In the genomic region with DNA sequence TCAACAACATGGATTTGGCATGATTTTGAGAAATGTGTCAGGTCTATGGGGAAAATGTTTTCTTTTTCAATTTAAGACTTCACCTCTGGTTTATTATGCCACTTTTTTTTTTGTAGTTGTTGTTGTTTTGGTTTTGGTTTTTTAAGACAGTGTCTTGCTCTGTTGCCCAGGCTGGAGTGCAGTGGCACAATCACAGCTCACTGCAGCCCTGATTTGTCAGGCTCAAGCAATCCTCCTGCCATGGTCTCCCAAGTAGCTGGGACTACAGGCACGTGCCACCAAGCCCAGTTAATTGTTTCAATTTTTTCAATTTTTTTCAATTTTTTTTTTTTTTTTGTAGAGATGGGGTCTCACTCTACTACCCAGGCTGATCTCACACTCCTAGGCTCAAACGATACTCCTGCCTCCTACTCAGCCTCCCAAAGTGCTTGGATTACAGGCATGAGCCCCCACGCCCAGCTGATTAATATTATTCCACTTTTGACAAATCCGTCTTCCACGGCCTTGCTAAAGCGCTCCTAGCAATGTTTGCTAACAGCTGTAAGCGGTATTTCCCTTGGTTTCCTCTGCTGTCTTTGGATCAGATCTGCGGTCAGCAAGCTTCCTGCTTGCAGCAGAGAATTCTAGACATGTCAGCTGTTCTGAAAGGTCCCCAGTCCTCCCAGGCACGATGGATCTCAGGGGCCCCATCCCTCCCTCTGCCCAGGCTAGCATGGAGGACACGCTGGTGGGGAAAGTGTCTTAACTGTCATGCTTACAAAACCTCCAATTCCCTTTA, we compare ENCODE assay signal across 7 cellular contexts. TPM values are rescaled to one million over a fixed set of nuclear protein-coding genes. Genes with fewer than 3 reads are reported as not detected.
DNase-seq lines count a peak whose midpoint lies in the region; ATAC-seq and TF ChIP-seq lines count a peak whose summit lies in the region.

No MANE protein-coding gene starts in this region.

- H3K9ac ChIP-seq in Loucy (ENCODE audit: low read depth, low read length, poor library complexity, severe bottlenecking), result peak overlapping the region; percentile 36
- H3K9ac ChIP-seq in subcutaneous abdominal adipose tissue (ENCODE audit: low read length in 5 of 5), result no peak overlapping the region

- intact Hi-C loops in right cardiac atrium (cut with DNase I), result no loop called here

- H3K9me3 ChIP-seq in Loucy (ENCODE audit: insufficient read depth, low read depth, low read length), result peaks cover 28% of the 10 kb centered on the region
- H3K9me3 ChIP-seq in right cardiac atrium (ENCODE audit: control insufficient read depth, low read length), result peaks cover 8% of the 10 kb centered on the region
- peaks cover 7 to 14% (median 11%) of the 10 kb centered on the region in 5 donors for H3K9me3 ChIP-seq in subcutaneous abdominal adipose tissue (ENCODE audit: control insufficient read depth in 5 of 5, low read length in 5 of 5)

- no peaks in the 10 kb centered on the region for H3K9me2 ChIP-seq in Loucy (replicated peaks; ENCODE audit: low read depth, low read length)

- H3K27me3 ChIP-seq in Loucy (ENCODE audit: insufficient read depth, low read length, poor library complexity, severe bottlenecking), result no peaks in the 10 kb centered on the region
- H3K27me3 ChIP-seq in right cardiac atrium (ENCODE audit: control insufficient read depth, insufficient read depth), result no peaks in the 10 kb centered on the region
- no peaks in the 10 kb centered on the region for H3K27me3 ChIP-seq in subcutaneous abdominal adipose tissue (ENCODE audit: control insufficient read depth in 5 of 5, insufficient read depth in 4 of 5, low read length in 5 of 5)

- H3F3A ChIP-seq in Loucy (ENCODE audit: low read depth), result no peaks in the 10 kb centered on the region

- H2AFZ ChIP-seq in Loucy (ENCODE audit: low read length), result no peak overlapping the region

- peak overlapping the region; percentile 68 for H3K4me2 ChIP-seq in Loucy (ENCODE audit: low read depth, low read length, poor library complexity, severe bottlenecking)

- H3K36me3 ChIP-seq in Loucy (ENCODE audit: insufficient read depth, low read length) (no peaks in the 10 kb centered on the region), subcutaneous abdominal adipose tissue (ENCODE audit: control insufficient read depth in 5 of 5, insufficient read depth in 5 of 5, low read length in 5 of 5) (no peaks in the 10 kb centered on the region)

- no peak for TF ChIP-seq CTCF in Loucy (conservative IDR thresholded peaks at IDR 0.05; ENCODE audit: low read length)

- H4K20me1 ChIP-seq in Loucy (ENCODE audit: insufficient read depth, low read length, poor library complexity, severe bottlenecking), result no peaks in the 10 kb centered on the region

- H3K79me2 ChIP-seq in Loucy (ENCODE audit: insufficient read depth, low read length), result no peaks in the 10 kb centered on the region

- H3K4me1 ChIP-seq in Loucy (ENCODE audit: insufficient read depth, low read length, poor library complexity, severe bottlenecking) (peaks cover 24% of the 10 kb centered on the region), right cardiac atrium (ENCODE audit: control insufficient read depth, insufficient read depth, low read length) (no peaks in the 10 kb centered on the region), subcutaneous abdominal adipose tissue (ENCODE audit: control insufficient read depth in 5 of 5, insufficient read depth in 5 of 5, low read length in 5 of 5) (peaks cover 0 to 7% (median 3%) of the 10 kb centered on the region in 5 donors)

- ATAC-seq in right cardiac atrium (peak; percentile 76 to 86), HG03439 (IDR thresholded peaks at IDR 0.05; ENCODE audit: unreplicated experiment) (no peak)

- peak; percentile 26 to 36 for DNase-seq in activated T-cell treated with anti-CD3 and anti-CD28 coated beads, Interleukin-2, amount 50 U/mL, for 48 hours
- peak in 1 of 3 donors; percentile 32 for DNase-seq in right cardiac atrium
- DNase-seq in SK-N-DZ (ENCODE audit: low spot score), result no peak
- DNase-seq in LoVo (ENCODE audit: low spot score), result no peak

- H3K27ac ChIP-seq in right cardiac atrium (ENCODE audit: low read length) (peak overlapping the region; percentile 41), subcutaneous abdominal adipose tissue (ENCODE audit: low read depth, low read length) (peak overlapping the region; percentile 57)

- 27% methylated on average over 10 of the region's 10 CpGs for WGBS in right cardiac atrium

- H3K4me3 ChIP-seq in Loucy (ENCODE audit: low read length, poor library complexity, severe bottlenecking) (peak overlapping the region; percentile 47), right cardiac atrium (ENCODE audit: low read length) (no peak overlapping the region), subcutaneous abdominal adipose tissue (ENCODE audit: low read depth in 1 of 5, low read length in 5 of 5) (no peak overlapping the region)

RNA-seq across cellular contexts. Expression of gene MILR1, which starts 7.0 kb away (rescaled TPM):
- total RNA-seq in right cardiac atrium, result 1 to 10 TPM; 1.9 to 6.6 (median 5.3) TPM
- 2.5 TPM for polyA plus RNA-seq in right cardiac atrium
- polyA plus RNA-seq in SK-N-DZ (2014; cell fraction: cytosol; rRNA removed), result not detected in 2 replicates
- polyA plus RNA-seq in SK-N-DZ (2014; cell fraction: nucleus; rRNA removed), result not detected in 2 replicates

RNA-seq across cellular contexts. Expression of gene PECAM1, which starts 51.3 kb away (rescaled TPM):
- total RNA-seq in right cardiac atrium, result 100 to 1,000 TPM in 3 of 4 donors, 10 to 100 TPM in 1; 99.4 to 201 (median 193) TPM
- 42.8 TPM for polyA plus RNA-seq in right cardiac atrium
- polyA plus RNA-seq in SK-N-DZ (2014; cell fraction: cytosol; rRNA removed), result not detected in 2 replicates
- polyA plus RNA-seq in SK-N-DZ (2014; cell fraction: nucleus; rRNA removed), result not detected in 2 replicates

RNA-seq across cellular contexts. Expression of gene POLG2, which starts 54.9 kb away (rescaled TPM):
- total RNA-seq in right cardiac atrium, result 1 to 10 TPM; 7.2 to 9.0 (median 8.2) TPM
- 5.4 TPM for polyA plus RNA-seq in right cardiac atrium
- polyA plus RNA-seq in SK-N-DZ (2014; cell fraction: cytosol; rRNA removed), result 28.1 and 35.9 TPM in 2 replicates
- polyA plus RNA-seq in SK-N-DZ (2014; cell fraction: nucleus; rRNA removed), result 70.8 and 89.2 TPM in 2 replicates

Comparison
In these comparisons a context has a peak if more than half of its experiments do, and no peak if none do; other contexts are left out.
1. DNase-seq: peak in activated T-cell treated with anti-CD3 and anti-CD28 coated beads, Interleukin-2, amount 50 U/mL, for 48 hours (2 of 2); none in SK-N-DZ (single experiment) and LoVo (single experiment).